ENCODE assay signal across 24 cellular contexts in genomic region chr12:58871557-58871956, GRCh38. TPM values are rescaled to one million over a fixed set of nuclear protein-coding genes. Genes with fewer than 3 reads are reported as not detected.
A peak's percentile ranks its signal among the peaks of the same experiment; 100 is the strongest.
DNase-seq lines count a peak whose midpoint lies in the region; ATAC-seq and TF ChIP-seq lines count a peak whose summit lies in the region.
"Had no signal": no experiment of that assay in that cellular context is flagged by ENCODE, and none has a peak within 500 bp of the region (broad histone marks: within the 10 kb centered on the region; RNA-seq: fewer than 3 reads in every experiment).

No MANE protein-coding gene starts in this region.

- H3K23ac ChIP-seq in mesenchymal stem cell (ENCODE audit: low read length in 2 of 2) = no peak overlapping the region

- H3K4me1 ChIP-seq in A673 (ENCODE audit: insufficient read depth, low read length, poor library complexity, severe bottlenecking) (peaks cover 4% of the 10 kb centered on the region), GM23248 (ENCODE audit: insufficient read depth) (peaks cover 23% of the 10 kb centered on the region), mesenchymal stem cell (ENCODE audit: control insufficient read depth, insufficient read depth, low read depth, low read length) (peaks cover 8% of the 10 kb centered on the region), uterus (no peaks in the 10 kb centered on the region)

- POLR2A ChIA-PET in A673 (lab: Charles Lee; ENCODE audit: low non-redundant PET) = no interaction called here

- no peak overlapping the region for H2BK15ac ChIP-seq in mesenchymal stem cell (ENCODE audit: low read depth, poor library complexity, severe bottlenecking)

- ATAC-seq in HG02588 (IDR thresholded peaks at IDR 0.05; ENCODE audit: unreplicated experiment) = no peak
- ATAC-seq: activated CD4-positive, alpha-beta T cell treated with anti-CD3 and anti-CD28 coated beads for 36 hours; effector memory CD8-positive, alpha-beta T cell; esophagus mucosa; Panc1; T-helper 17 cell had no signal

- in situ Hi-C loops in GM23248 (cut with MboI) = no loop called here

- CTCF ChIA-PET in A673 (lab: Charles Lee) = no interaction called here

- H2BK5ac ChIP-seq in mesenchymal stem cell (ENCODE audit: low read depth, low read length, poor library complexity, severe bottlenecking) = no peak overlapping the region

- H3K4ac ChIP-seq in mesenchymal stem cell (ENCODE audit: low read depth in 1 of 2, low read length in 2 of 2) = no peak overlapping the region

- peak overlapping the region; percentile 75 for H3K9ac ChIP-seq in GM23248
- peak overlapping the region; percentile 89 for H3K9ac ChIP-seq in mesenchymal stem cell (ENCODE audit: low read length)
- H3K9ac ChIP-seq: BLaER1 treated with 17β-estradiol and CSF1 and Interleukin-3, amounts not matched to agents 10 nM and 100 nM had no signal

- H4K20me1 ChIP-seq in GM23248 (ENCODE audit: insufficient read depth) = no peaks in the 10 kb centered on the region
- H4K20me1 ChIP-seq: BLaER1 treated with 17β-estradiol and CSF1 and Interleukin-3, amounts not matched to agents 10 nM and 100 nM had no signal

- no peaks in the 10 kb centered on the region for H3K9me2 ChIP-seq in GM23248 (ENCODE audit: insufficient read depth)

- H3F3A ChIP-seq in GM23248 (ENCODE audit: insufficient read depth) = 0 out of 2 replicates have a peak, but pooled peaks cover 4% of the 10 kb centered on the region

- BruUV-seq in A673 (replicated peaks; lab: Mats Ljungman, UMichigan) = no TSS peak

- H2BK120ac ChIP-seq in mesenchymal stem cell (ENCODE audit: low read depth, low read length) = no peak overlapping the region

- intact Hi-C loops in A673 (cut with micrococcal nuclease; ENCODE audit: unreplicated experiment) = no loop called here
- intact Hi-C loops in uterus (cut with DNase I; ENCODE audit: low total_unique reads) = no loop called here

- H3K79me2 ChIP-seq in GM23248 (ENCODE audit: insufficient read depth) = no peaks in the 10 kb centered on the region

- H3K79me1 ChIP-seq in mesenchymal stem cell (replicated peaks; ENCODE audit: low read length, poor library complexity, severe bottlenecking) = peaks cover 18% of the 10 kb centered on the region

- H3K9me3 ChIP-seq in A673 (ENCODE audit: low read depth, low read length, poor library complexity, severe bottlenecking) (no peaks in the 10 kb centered on the region), GM23248 (ENCODE audit: low read depth) (no peaks in the 10 kb centered on the region), mesenchymal stem cell (ENCODE audit: control insufficient read depth, low read length) (no peaks in the 10 kb centered on the region), uterus (no peaks in the 10 kb centered on the region)
- H3K9me3 ChIP-seq: BLaER1 treated with 17β-estradiol and CSF1 and Interleukin-3, amounts not matched to agents 10 nM and 100 nM had no signal

- H2AFZ ChIP-seq in GM23248 = peak overlapping the region; percentile 76
- no peak overlapping the region for H2AFZ ChIP-seq in mesenchymal stem cell (ENCODE audit: low read depth, low read length)

- no peak overlapping the region for H4K91ac ChIP-seq in mesenchymal stem cell (ENCODE audit: low read length)

- H3K36me3 ChIP-seq in A673 (ENCODE audit: insufficient read depth, low read length, poor library complexity, severe bottlenecking) (peaks cover 22% of the 10 kb centered on the region), GM23248 (ENCODE audit: low read depth) (peaks cover 80% of the 10 kb centered on the region), mesenchymal stem cell (ENCODE audit: control insufficient read depth in 1 of 2, insufficient read depth in 2 of 2, low read depth in 1 of 2, low read length in 2 of 2) (peaks cover 18 to 96% of the 10 kb centered on the region in 2 experiments), uterus (no peaks in the 10 kb centered on the region)
- H3K36me3 ChIP-seq: BLaER1 treated with 17β-estradiol and CSF1 and Interleukin-3, amounts not matched to agents 10 nM and 100 nM had no signal

- H3K4me2 ChIP-seq in GM23248 (ENCODE audit: unreplicated experiment) (peak overlapping the region; percentile 98), mesenchymal stem cell (ENCODE audit: low read length, poor library complexity, severe bottlenecking) (no peak overlapping the region)
- H3K4me2 ChIP-seq: BLaER1 treated with 17β-estradiol and CSF1 and Interleukin-3, amounts not matched to agents 10 nM and 100 nM had no signal

- H3K4me3 ChIP-seq in A673 (ENCODE audit: low read depth, low read length, poor library complexity, severe bottlenecking) = no peak overlapping the region
- H3K4me3 ChIP-seq in GM23248 = peak overlapping the region; percentile 73
- H3K4me3 ChIP-seq in mesenchymal stem cell (ENCODE audit: insufficient read depth in 1 of 2, low read depth in 1 of 2, low read length in 2 of 2) = peak overlapping the region in 1 of 2 experiments; percentile 57
- H3K4me3 ChIP-seq in uterus = no peak overlapping the region
- H3K4me3 ChIP-seq: BLaER1 treated with 17β-estradiol and CSF1 and Interleukin-3, amounts not matched to agents 10 nM and 100 nM; SJCRH30 had no signal

- H3K27ac ChIP-seq in A673 (ENCODE audit: low read depth, low read length, poor library complexity, severe bottlenecking) (no peak overlapping the region), GM23248 (peak overlapping the region; percentile 7; the same call in 1 of the 2 replicates), mesenchymal stem cell (ENCODE audit: low read length, poor library complexity, severe bottlenecking) (no peak overlapping the region), uterus (peak overlapping the region in 1 of 2 donors; percentile 30)
- H3K27ac ChIP-seq: BLaER1 treated with 17β-estradiol and CSF1 and Interleukin-3, amounts not matched to agents 10 nM and 100 nM; SJCRH30 had no signal

- no peak overlapping the region for H4K8ac ChIP-seq in mesenchymal stem cell (ENCODE audit: low read length)

- no peaks in the 10 kb centered on the region for H3K27me3 ChIP-seq in A673 (replicated peaks; ENCODE audit: insufficient read depth, low read depth, low read length, poor library complexity)
- no peaks in the 10 kb centered on the region for H3K27me3 ChIP-seq in GM23248 (replicated peaks; ENCODE audit: insufficient read depth)
- H3K27me3 ChIP-seq in mesenchymal stem cell (ENCODE audit: control insufficient read depth in 1 of 2, insufficient read depth in 1 of 2, low read length in 2 of 2) = no peaks in the 10 kb centered on the region
- no peaks in the 10 kb centered on the region for H3K27me3 ChIP-seq in uterus
- H3K27me3 ChIP-seq: BLaER1 treated with 17β-estradiol and CSF1 and Interleukin-3, amounts not matched to agents 10 nM and 100 nM; SJCRH30 had no signal

- no peak overlapping the region for H2BK12ac ChIP-seq in mesenchymal stem cell (ENCODE audit: low read length in 2 of 2)

- no peak overlapping the region for H3K18ac ChIP-seq in mesenchymal stem cell (ENCODE audit: low read depth in 1 of 2, low read length in 2 of 2)

- no peak overlapping the region for H3K14ac ChIP-seq in mesenchymal stem cell (ENCODE audit: low read length in 2 of 2)

- TF ChIP-seq CTCF in A673 (conservative IDR thresholded peaks at IDR 0.05; ENCODE audit: low read depth, low read length) (no peak), uterus (IDR thresholded peaks at IDR 0.05) (no peak)

- 5 to 8% methylated on average over 5 of the region's 5 CpGs for whole genome bisulfite sequencing in GM23248 (ENCODE audit: low coverage in 1 of 2, low lambda C conversion rate in 2 of 2, missing lambda C conversion rate in 2 of 2), 2 experiments
- WGBS in mesenchymal stem cell = no CpG with 5 or more reads among the region's 5 CpGs

- H2AK5ac ChIP-seq in mesenchymal stem cell (ENCODE audit: low read length, severe bottlenecking) = no peak overlapping the region

- peak; percentile 32 for DNase-seq in A673 (ENCODE audit: low spot score)
- peak; percentile 74 for DNase-seq in GM23248
- DNase-seq in dedifferentiated amniotic fluid mesenchymal stem cell (ENCODE audit: extremely low spot score) = peak; percentile 26
- no peak for DNase-seq in mesenchymal stem cell
- DNase-seq in HK-2 (ENCODE audit: unreplicated experiment) = no peak
- no peak for DNase-seq in RKO (ENCODE audit: low spot score)
- no peak for DNase-seq in uterus
- DNase-seq: ACHN; activated CD4-positive, alpha-beta T cell treated with anti-CD3 and anti-CD28 coated beads for 36 hours; activated CD8-positive, alpha-beta memory T cell treated with anti-CD3 and anti-CD28 coated beads for 24 hours; activated naive CD4-positive, alpha-beta T cell treated with Interleukin-2 at 50 U/mL for 16 hours; activated T-cell treated with anti-CD3 and anti-CD28 coated beads, Interleukin-2, amount 50 U/mL, for 24 hours; amniotic stem cell; COR-L47; effector memory CD8-positive, alpha-beta T cell; H9; head of caudate nucleus; mammary epithelial cell; SJCRH30; T-helper 17 cell had no signal

- no peak for TF ChIP-seq POLR2A in uterus (IDR thresholded peaks at IDR 0.05)

RNA-seq across cellular contexts. Expression of gene LRIG3, which starts 48.7 kb away (rescaled TPM):
- total RNA-seq in A673 (2021) = 13.4 and 13.6 TPM in 2 replicates
- total RNA-seq in GM23248 (2014; rRNA removed; shearing (Covaris generic)) = 24.7 and 29.3 TPM in 2 replicates
- polyA plus RNA-seq in GM23248 (2016; fragmentation: Nextera tagmentation; extraction: Ambion mirVana) = 9.2 and 10.4 TPM in 2 replicates
- polyA plus RNA-seq in mesenchymal stem cell (2013, experiment 1 of 2) = 11.1 TPM
- polyA plus RNA-seq in mesenchymal stem cell (2013, experiment 2 of 2) = 11.7 TPM
- total RNA-seq in uterus = 100 to 1,000 TPM in 1 of 4 donors, 10 to 100 TPM in 3; 42.0 to 103 (median 50.2) TPM
- total RNA-seq: T-helper 17 cell had no signal

Comparison
In these comparisons a context has a peak if more than half of its experiments do, and no peak if none do; other contexts are left out.
1. DNase-seq: peak in A673 (single experiment), GM23248 (single experiment) and dedifferentiated amniotic fluid mesenchymal stem cell (single experiment); none in mesenchymal stem cell (single experiment), HK-2 (single experiment), RKO (single experiment) and uterus (0 of 2).